In genomic region chr7:130070900-130071622, GRCh38 we compare ENCODE assay signal across 8 cellular contexts. TPM values are rescaled to one million over a fixed set of nuclear protein-coding genes. Genes with fewer than 3 reads are reported as not detected.
DNase-seq lines count a peak whose midpoint lies in the region; ATAC-seq and TF ChIP-seq lines count a peak whose summit lies in the region.

No MANE protein-coding gene starts in this region.

- H3K4me1 Mint-ChIP-seq in Calu3 (ENCODE audit: low read depth, unreplicated experiment), result peaks cover 27% of the 10 kb centered on the region
- H3K4me1 Mint-ChIP-seq in nephron progenitor cell, result peaks cover 53% of the 10 kb centered on the region

- no peaks in the 10 kb centered on the region for H3K9me3 ChIP-seq in SJSA1 (replicated peaks)

- DNase-seq in Calu3, result no peak
- DNase-seq in HCEC 1CT, result peak; percentile 7
- DNase-seq in SJSA1 (ENCODE audit: low read depth in 1 of 2, low spot score in 2 of 2), result peak in 1 of 2 experiments; percentile 26
- DNase-seq in epithelial cell of esophagus (ENCODE audit: low read depth), result peak; percentile 40
- DNase-seq in nephron progenitor cell, result no peak

- CTCF ChIA-PET in Calu3 (lab: Charles Lee), result interaction anchor here (0.6 to 1.5 kb wide), 3 partner anchors 41 to 493 kb away, joined by 4 to 5 read pairs (median 4); no protein-coding TSS in a partner anchor

- H3K27me3 Mint-ChIP-seq in Calu3 (ENCODE audit: unreplicated experiment) (no peaks in the 10 kb centered on the region), nephron progenitor cell (ENCODE audit: low read depth, poor library complexity) (peaks cover 3% of the 10 kb centered on the region)

- ATAC-seq in GM21737 (IDR thresholded peaks at IDR 0.05; ENCODE audit: unreplicated experiment) (no peak), GM21825 (IDR thresholded peaks at IDR 0.05; ENCODE audit: unreplicated experiment) (no peak), HG02759 (IDR thresholded peaks at IDR 0.05; ENCODE audit: unreplicated experiment) (no peak)

- no peak overlapping the region; the same call in 1 of the 2 replicates for H3K27ac ChIP-seq in SJSA1

- peaks cover 10% of the 10 kb centered on the region for H3K4me1 ChIP-seq in SJSA1 (replicated peaks)

- no peak for TF ChIP-seq CTCF in Calu3 (IDR thresholded peaks at IDR 0.05; ENCODE audit: unreplicated experiment)
- no peak for TF ChIP-seq CTCF in epithelial cell of esophagus (IDR thresholded peaks at IDR 0.05; ENCODE audit: insufficient read depth, low read depth, low read length, missing control alignments)
- no peak for TF ChIP-seq CTCF in nephron progenitor cell (IDR thresholded peaks at IDR 0.05)

- no peaks in the 10 kb centered on the region for H3K36me3 ChIP-seq in SJSA1

- BruUV-seq in Calu3 (replicated peaks; lab: Mats Ljungman, UMichigan), result no TSS peak

- H3K9me3 Mint-ChIP-seq in Calu3 (ENCODE audit: low read depth, unreplicated experiment), result no peaks in the 10 kb centered on the region
- no peaks in the 10 kb centered on the region for H3K9me3 Mint-ChIP-seq in nephron progenitor cell

- H3K36me3 Mint-ChIP-seq in Calu3 (ENCODE audit: insufficient read depth, unreplicated experiment) (peaks cover 25% of the 10 kb centered on the region), nephron progenitor cell (ENCODE audit: low read depth) (peaks cover 9% of the 10 kb centered on the region)

- H3K4me3 ChIP-seq in SJSA1 (peak overlapping the region; percentile 60), epithelial cell of esophagus (ENCODE audit: low read length) (peak overlapping the region; percentile 90)

- intact Hi-C loops in Calu3 (cut with micrococcal nuclease; ENCODE audit: unreplicated experiment), result loop anchor here (5.0 to 10.0 kb wide), 5 partner anchors 41 to 684 kb away; no protein-coding TSS in a partner anchor

- H3K4me3 Mint-ChIP-seq in Calu3 (ENCODE audit: low read depth, unreplicated experiment), result peak overlapping the region; percentile 80
- H3K4me3 Mint-ChIP-seq in nephron progenitor cell, result peak overlapping the region; percentile 95

- peak overlapping the region; percentile 92 for H3K27ac Mint-ChIP-seq in Calu3 (ENCODE audit: unreplicated experiment)
- peak overlapping the region; percentile 92 for H3K27ac Mint-ChIP-seq in nephron progenitor cell

- no peaks in the 10 kb centered on the region for H3K27me3 ChIP-seq in SJSA1 (replicated peaks)

RNA-seq across cellular contexts. Expression of gene KLHDC10, which starts 0.7 kb away (rescaled TPM):
- total RNA-seq in Calu3 (2022), result 28.5 and 35.3 TPM in 2 replicates
- 15.9 and 23.0 TPM in 2 replicates for total RNA-seq in SJSA1 (2014; rRNA removed; shearing (Covaris generic))

RNA-seq across cellular contexts. Expression of gene ZC3HC1, which starts 19.9 kb away (rescaled TPM):
- 16.6 and 16.7 TPM in 2 replicates for total RNA-seq in Calu3 (2022)
- 29.4 and 55.1 TPM in 2 replicates for total RNA-seq in SJSA1 (2014; rRNA removed; shearing (Covaris generic))

Comparison
In these comparisons a context has a peak if more than half of its experiments do, and no peak if none do; other contexts are left out.
1. DNase-seq: peak in HCEC 1CT (single experiment) and epithelial cell of esophagus (single experiment); none in Calu3 (single experiment) and nephron progenitor cell (single experiment).